ENCODE assay signal across 27 cellular contexts in genomic region chr13:101523154-101523669, GRCh38.
DNase-seq lines count a peak whose midpoint lies in the region; ATAC-seq and TF ChIP-seq lines count a peak whose summit lies in the region.
"Had no signal": no experiment of that assay in that cellular context is flagged by ENCODE, and none has a peak within 500 bp of the region (broad histone marks: within the 10 kb centered on the region; RNA-seq: fewer than 3 reads in every experiment).

No MANE protein-coding gene starts in this region.

- peaks cover 0 to 2% (median 0%) of the 10 kb centered on the region in 3 donors for H3K27me3 Mint-ChIP-seq in CD14-positive monocyte (ENCODE audit: low read depth in 3 of 3)
- H3K27me3 Mint-ChIP-seq: central memory CD8-positive, alpha-beta T cell had no signal

- no peaks in the 10 kb centered on the region for H3K4me1 Mint-ChIP-seq in CD14-positive monocyte

- no peaks in the 10 kb centered on the region for H3K36me3 Mint-ChIP-seq in CD14-positive monocyte
- H3K36me3 Mint-ChIP-seq: activated naive CD4-positive, alpha-beta T cell treated with anti-CD3 and anti-CD28 coated beads, Interleukin-2, amount 50 U/mL, for 72 hours; immature natural killer cell; mesothelial cell of epicardium; natural killer cell had no signal

- no peak overlapping the region for H2AFZ ChIP-seq in GM23248
- no peak overlapping the region for H2AFZ ChIP-seq in SK-N-SH (ENCODE audit: low read depth)

- H3K9me2 ChIP-seq in GM23248 (ENCODE audit: insufficient read depth): no peaks in the 10 kb centered on the region
- H3K9me2 ChIP-seq in SK-N-SH: no peaks in the 10 kb centered on the region

- no peaks in the 10 kb centered on the region for H3K27me3 ChIP-seq in GM23248 (replicated peaks; ENCODE audit: insufficient read depth)
- H3K27me3 ChIP-seq in SK-N-SH (ENCODE audit: insufficient read depth): no peaks in the 10 kb centered on the region
- no peaks in the 10 kb centered on the region for H3K27me3 ChIP-seq in skeletal muscle satellite cell (ENCODE audit: control insufficient read depth, insufficient read depth, low read length)
- H3K27me3 ChIP-seq: esophagus squamous epithelium, ovary, uterus had no signal

- H3K36me3 ChIP-seq in GM23248 (ENCODE audit: low read depth) (no peaks in the 10 kb centered on the region), SK-N-SH (replicated peaks in 1 of 2; ENCODE audit: control insufficient read depth in 1 of 2, insufficient read depth in 2 of 2, low read length in 1 of 2) (peaks cover 0 to 15% of the 10 kb centered on the region in 2 experiments), skeletal muscle satellite cell (ENCODE audit: insufficient read depth, low read length) (peaks cover 12% of the 10 kb centered on the region)
- H3K36me3 ChIP-seq: esophagus squamous epithelium, ovary, uterus had no signal

- intact Hi-C loops in CD14-positive monocyte (cut with micrococcal nuclease): no loop called here

- TF ChIP-seq EP300 in SK-N-SH (IDR thresholded peaks at IDR 0.05; ENCODE audit: borderline replicate concordance in 1 of 2, low read depth in 1 of 2, low read length in 1 of 2): no peak

- H3K4me2 ChIP-seq in GM23248 (ENCODE audit: unreplicated experiment): peak overlapping the region; percentile 42
- peak overlapping the region; percentile 58 for H3K4me2 ChIP-seq in SK-N-SH
- H3K4me2 ChIP-seq in skeletal muscle satellite cell (ENCODE audit: low read length): peak overlapping the region; percentile 16

- POLR2A ChIA-PET in SK-N-SH (lab: Yijun Ruan, JAX): no interaction called here

- H3K4me1 ChIP-seq in GM23248 (ENCODE audit: insufficient read depth) (peaks cover 60% of the 10 kb centered on the region), SK-N-SH (ENCODE audit: control insufficient read depth in 1 of 2, insufficient read depth in 2 of 2, low read depth in 1 of 2, low read length in 1 of 2) (peaks cover 9 to 31% of the 10 kb centered on the region in 2 experiments; a peak in 3 of 4 replicates), skeletal muscle satellite cell (ENCODE audit: control insufficient read depth, insufficient read depth, low read length) (peaks cover 63% of the 10 kb centered on the region)
- H3K4me1 ChIP-seq: uterus had no signal

- H3K4me3 ChIP-seq in GM23248: peak overlapping the region; percentile 3; the same call in 1 of the 2 replicates
- H3K4me3 ChIP-seq in SK-N-SH (ENCODE audit: low read depth in 2 of 2, low read length in 1 of 2): no peak overlapping the region
- H3K4me3 ChIP-seq in skeletal muscle satellite cell (ENCODE audit: low read length): no peak overlapping the region
- H3K4me3 ChIP-seq: esophagus squamous epithelium, ovary, uterus had no signal

- peaks cover 83% of the 10 kb centered on the region for H3K79me2 ChIP-seq in GM23248 (ENCODE audit: insufficient read depth)
- H3K79me2 ChIP-seq in SK-N-SH (ENCODE audit: insufficient read depth): peaks cover 81% of the 10 kb centered on the region

- 20 to 30% methylated on average over 5 of the region's 5 CpGs for WGBS in GM23248 (ENCODE audit: low coverage in 1 of 2, low lambda C conversion rate in 2 of 2, missing lambda C conversion rate in 2 of 2), 2 experiments
- WGBS in SK-N-SH (ENCODE audit: low lambda C conversion rate): 63% methylated on average over 5 of the region's 5 CpGs

- ATAC-seq in GM19467 (IDR thresholded peaks at IDR 0.05; ENCODE audit: unreplicated experiment) (no peak), HG03095 (IDR thresholded peaks at IDR 0.05; ENCODE audit: unreplicated experiment) (no peak)
- ATAC-seq: activated CD4-positive, alpha-beta T cell treated with anti-CD3 and anti-CD28 coated beads for 36 hours; activated CD8-positive, alpha-beta T cell treated with anti-CD3 and anti-CD28 coated beads, Interleukin-2, amount 10 ng/mL, durations not matched to agents 7 days and 5 days; activated naive CD4-positive, alpha-beta T cell treated with anti-CD3 and anti-CD28 coated beads, Interleukin-2, amount 50 U/mL, for 72 hours; left lobe of liver; natural killer cell had no signal

- no peak overlapping the region for H3K4me3 Mint-ChIP-seq in CD14-positive monocyte
- H3K4me3 Mint-ChIP-seq: activated CD4-positive, alpha-beta T cell treated with anti-CD3 and anti-CD28 coated beads for 36 hours; activated CD8-positive, alpha-beta T cell treated with anti-CD3 and anti-CD28 coated beads, Interleukin-2, amount 10 ng/mL, durations not matched to agents 7 days and 5 days; central memory CD8-positive, alpha-beta T cell; immature natural killer cell; mesothelial cell of epicardium; natural killer cell had no signal

- no peaks in the 10 kb centered on the region for H3K9me3 Mint-ChIP-seq in CD14-positive monocyte
- H3K9me3 Mint-ChIP-seq: activated naive CD4-positive, alpha-beta T cell treated with anti-CD3 and anti-CD28 coated beads, Interleukin-2, amount 50 U/mL, for 72 hours; activated T-helper 2 cell treated with anti-CD3 and anti-CD28 coated beads, Interferon-gamma antibody, Interleukin-2, Interleukin-4, amounts not matched to agents 10 μg/mL and 5 μg/mL and 100 μg/mL, durations not matched to agents 14 hours and 24 hours and 36 hours; central memory CD8-positive, alpha-beta T cell; mesothelial cell of epicardium; natural killer cell had no signal

- H3F3A ChIP-seq in GM23248 (ENCODE audit: insufficient read depth) (peaks cover 59% of the 10 kb centered on the region), SK-N-SH (replicated peaks; ENCODE audit: insufficient read depth) (peaks cover 40% of the 10 kb centered on the region)

- H3K27ac Mint-ChIP-seq in CD14-positive monocyte: no peak overlapping the region
- H3K27ac Mint-ChIP-seq: activated CD4-positive, alpha-beta T cell treated with anti-CD3 and anti-CD28 coated beads for 36 hours; activated CD8-positive, alpha-beta T cell treated with anti-CD3 and anti-CD28 coated beads, Interleukin-2, amount 10 ng/mL, durations not matched to agents 7 days and 5 days; activated naive CD4-positive, alpha-beta T cell treated with anti-CD3 and anti-CD28 coated beads, Interleukin-2, amount 50 U/mL, for 72 hours; activated T-helper 2 cell treated with anti-CD3 and anti-CD28 coated beads, Interferon-gamma antibody, Interleukin-2, Interleukin-4, amounts not matched to agents 10 μg/mL and 5 μg/mL and 100 μg/mL, durations not matched to agents 14 hours and 24 hours and 36 hours; immature natural killer cell; mesothelial cell of epicardium; natural killer cell had no signal

- TF ChIP-seq RAD21 in SK-N-SH (IDR thresholded peaks at IDR 0.05; ENCODE audit: low read length): no peak

- DNase-seq in GM23248 (peak; percentile 26), SK-N-SH (no peak), inferior parietal cortex (ENCODE audit: extremely low spot score) (peak; percentile 7), CD14-positive monocyte (ENCODE audit: low spot score) (no peak), OCI-M2 (lab: John Stamatoyannopoulos, UW; ENCODE audit: unreplicated experiment) (no peak)
- DNase-seq: activated CD4-positive, alpha-beta T cell treated with anti-CD3 and anti-CD28 coated beads for 36 hours; activated CD8-positive, alpha-beta T cell treated with anti-CD3 and anti-CD28 coated beads, Interleukin-2, amount 10 ng/mL, durations not matched to agents 7 days and 5 days; DND-41; esophagus squamous epithelium; immature natural killer cell; natural killer cell; NCI-H1048; NCI-H187; NCI-H526 treated with DMSO at 0.1 percent for 48 hours; ovary; retina; stimulated activated CD4-positive, alpha-beta T cell treated with anti-CD3 and anti-CD28 coated beads, Interleukin-4, amount 100 ng/mL, for 1 hour; uterus had no signal

- CTCF ChIA-PET in SK-N-SH (lab: Yijun Ruan, JAX): interaction anchor here (1.0 to 1.3 kb wide), 2 partner anchors 9 to 234 kb away, joined by 4 to 6 read pairs; no protein-coding TSS in a partner anchor

- peak overlapping the region; percentile 62 for H3K27ac ChIP-seq in GM23248
- H3K27ac ChIP-seq in SK-N-SH (ENCODE audit: low read depth in 2 of 2, low read length in 1 of 2): peak overlapping the region in 1 of 2 experiments; percentile 59; a peak in 3 of 4 replicates
- H3K27ac ChIP-seq: C4-2B, esophagus squamous epithelium, ovary, uterus had no signal

- TF ChIP-seq CTCF in SK-N-SH (IDR thresholded peaks at IDR 0.05) (no peak), CD14-positive monocyte (IDR thresholded peaks at IDR 0.05) (no peak)

- H3K9me3 ChIP-seq in GM23248 (ENCODE audit: low read depth) (no peaks in the 10 kb centered on the region), SK-N-SH (no peaks in the 10 kb centered on the region), skeletal muscle satellite cell (replicated peaks; ENCODE audit: low read length) (no peaks in the 10 kb centered on the region)
- H3K9me3 ChIP-seq: esophagus squamous epithelium, ovary, uterus had no signal

- H4K20me1 ChIP-seq in GM23248 (ENCODE audit: insufficient read depth): no peaks in the 10 kb centered on the region
- no peaks in the 10 kb centered on the region for H4K20me1 ChIP-seq in SK-N-SH (ENCODE audit: insufficient read depth)

- H3K9ac ChIP-seq in GM23248 (peak overlapping the region; percentile 33), SK-N-SH (no peak overlapping the region), skeletal muscle satellite cell (ENCODE audit: low read depth, low read length) (no peak overlapping the region)

- in situ Hi-C loops in GM23248 (cut with MboI): no loop called here

TF ChIP-seq in SK-N-SH, 30 proteins besides CTCF, POLR2A, EP300 and RAD21:
- TF ChIP-seq FOXM1 (IDR thresholded peaks at IDR 0.05; ENCODE audit: low read depth) (no peak), EZH2phosphoT487 (IDR thresholded peaks at IDR 0.05; ENCODE audit: borderline replicate concordance, low read depth) (no peak), CHD2 (IDR thresholded peaks at IDR 0.05; ENCODE audit: low read length, partially characterized antibody) (no peak), FOXJ3 (CRISPR knock-in tag; IDR thresholded peaks at IDR 0.05) (no peak), RFX5 (IDR thresholded peaks at IDR 0.05; ENCODE audit: low read length) (no peak), RCOR1 (IDR thresholded peaks at IDR 0.05; ENCODE audit: low read length) (no peak), POLR2AphosphoS5 (IDR thresholded peaks at IDR 0.05; ENCODE audit: low read depth, low read length) (no peak), GATA2 (CRISPR knock-in tag; IDR thresholded peaks at IDR 0.05) (no peak), IRF3 (IDR thresholded peaks at IDR 0.05; ENCODE audit: low read depth, low read length) (no peak)

Comparison
In these comparisons a context has a peak if more than half of its experiments do, and no peak if none do; other contexts are left out.
1. DNase-seq: peak in GM23248 (single experiment) and inferior parietal cortex (single experiment); none in SK-N-SH (single experiment), CD14-positive monocyte (single experiment) and OCI-M2 (single experiment).
2. Peak in every context shown above with its lines, with median percentiles within 50 percentile points of each other: H3K4me2 ChIP-seq.